In genomic region chr16:27723711-27724490, GRCh38 we compare ENCODE assay signal across 13 cellular contexts.
DNase-seq lines count a peak whose midpoint lies in the region; ATAC-seq and TF ChIP-seq lines count a peak whose summit lies in the region.
"Had no signal": no experiment of that assay in that cellular context is flagged by ENCODE, and none has a peak within 500 bp of the region (broad histone marks: within the 10 kb centered on the region; RNA-seq: fewer than 3 reads in every experiment).

No MANE protein-coding gene starts in this region.

- peaks cover 5% of the 10 kb centered on the region for H3K36me3 Mint-ChIP-seq in MCF 10A (ENCODE audit: insufficient read depth, unreplicated experiment)

- H3K9ac ChIP-seq in BLaER1 treated with 17β-estradiol and CSF1 and Interleukin-3, amounts not matched to agents 10 nM and 100 nM: peak overlapping the region in 4 of 11 experiments; percentile 9 to 27 (median 13); a peak in 5 of 22 replicates

- H3K27me3 ChIP-seq in BLaER1 treated with 17β-estradiol and CSF1 and Interleukin-3, amounts not matched to agents 10 nM and 100 nM: no peaks in the 10 kb centered on the region
- H3K27me3 ChIP-seq: hepatocyte had no signal

- DNase-seq in NCI-H1105 treated with DMSO at 0.1 percent for 48 hours (lab: John Stamatoyannopoulos, UW) (peak; percentile 6), MCF 10A (ENCODE audit: unreplicated experiment) (peak; percentile 1), myocyte (ENCODE audit: low read depth) (peak; percentile 69), EL (no peak), T-helper 2 cell (no peak)
- DNase-seq: OCI-M1, T-helper 9 cell had no signal

- H3K4me2 ChIP-seq in BLaER1 treated with 17β-estradiol and CSF1 and Interleukin-3, amounts not matched to agents 10 nM and 100 nM: peak overlapping the region in 9 of 11 experiments; percentile 35 to 84 (median 73); a peak in 17 of 22 replicates
- H3K4me2 ChIP-seq: hepatocyte had no signal

- peaks cover 0 to 7% (median 0%) of the 10 kb centered on the region in 11 experiments; a peak in 2 of 22 replicates for H4K20me1 ChIP-seq in BLaER1 treated with 17β-estradiol and CSF1 and Interleukin-3, amounts not matched to agents 10 nM and 100 nM

- BruUV-seq in MCF 10A (replicated peaks; lab: Mats Ljungman, UMichigan): no TSS peak

- no peaks in the 10 kb centered on the region for H3K27me3 Mint-ChIP-seq in MCF 10A (ENCODE audit: insufficient read depth, unreplicated experiment)
- H3K27me3 Mint-ChIP-seq: B cell, memory B cell had no signal

- intact Hi-C loops in MCF 10A (cut with micrococcal nuclease): no loop called here

- TF ChIP-seq CTCF in MCF 10A (IDR thresholded peaks at IDR 0.05; ENCODE audit: unreplicated experiment): no peak

- peaks cover 8% of the 10 kb centered on the region for H3K4me1 Mint-ChIP-seq in MCF 10A (ENCODE audit: insufficient read depth, unreplicated experiment)
- H3K4me1 Mint-ChIP-seq: B cell, memory B cell had no signal

- H3K9me3 Mint-ChIP-seq in MCF 10A (ENCODE audit: unreplicated experiment): no peaks in the 10 kb centered on the region
- H3K9me3 Mint-ChIP-seq: memory B cell had no signal

- CTCF ChIA-PET in MCF 10A (lab: Yijun Ruan, JAX): interaction anchor here (1.1 kb wide), 1 partner anchor 347 kb away, joined by 3 read pairs; no protein-coding TSS in a partner anchor

- H3K4me3 Mint-ChIP-seq in MCF 10A (ENCODE audit: unreplicated experiment): no peak overlapping the region
- H3K4me3 Mint-ChIP-seq: B cell, memory B cell had no signal

- peak overlapping the region in 6 of 11 experiments; percentile 13 to 84 (median 58); a peak in 9 of 22 replicates for H3K27ac ChIP-seq in BLaER1 treated with 17β-estradiol and CSF1 and Interleukin-3, amounts not matched to agents 10 nM and 100 nM
- H3K27ac ChIP-seq: hepatocyte had no signal

- POLR2A ChIA-PET in MCF 10A (lab: Yijun Ruan, JAX): no interaction called here

- H3K4me3 ChIP-seq in BLaER1 treated with 17β-estradiol and CSF1 and Interleukin-3, amounts not matched to agents 10 nM and 100 nM: no peak overlapping the region
- H3K4me3 ChIP-seq: hepatocyte had no signal

- peaks cover 0 to 66% (median 18%) of the 10 kb centered on the region in 11 experiments; a peak in 13 of 22 replicates for H3K36me3 ChIP-seq in BLaER1 treated with 17β-estradiol and CSF1 and Interleukin-3, amounts not matched to agents 10 nM and 100 nM

- peaks cover 21 to 77% (median 71%) of the 10 kb centered on the region in 10 experiments for H3K4me1 ChIP-seq in BLaER1 treated with 17β-estradiol and CSF1 and Interleukin-3, amounts not matched to agents 10 nM and 100 nM

- peaks cover 0 to 9% (median 0%) of the 10 kb centered on the region in 11 experiments; a peak in 2 of 22 replicates for H3K9me3 ChIP-seq in BLaER1 treated with 17β-estradiol and CSF1 and Interleukin-3, amounts not matched to agents 10 nM and 100 nM (replicated peaks in 1 of 11)

- no peak for TF ChIP-seq POLR2A in GM18505 (IDR thresholded peaks at IDR 0.05; ENCODE audit: borderline replicate concordance, extremely low read depth, insufficient read depth, insufficient read length)

- no peak for ATAC-seq in GM18505 (IDR thresholded peaks at IDR 0.05; ENCODE audit: unreplicated experiment)
- no peak for ATAC-seq in GM19328 (IDR thresholded peaks at IDR 0.05; ENCODE audit: unreplicated experiment)

- peak overlapping the region; percentile 31 for H3K27ac Mint-ChIP-seq in MCF 10A (ENCODE audit: low read depth, unreplicated experiment)
- H3K27ac Mint-ChIP-seq: B cell, memory B cell had no signal

Comparison
In these comparisons a context has a peak if more than half of its experiments do, and no peak if none do; other contexts are left out.
1. DNase-seq: peak in NCI-H1105 treated with DMSO at 0.1 percent for 48 hours (single experiment), MCF 10A (single experiment) and myocyte (single experiment); none in EL (single experiment) and T-helper 2 cell (0 of 5).